14 cellular contexts compared by ENCODE assay signal in genomic region chr17:214881-215331, GRCh38. TPM values are rescaled to one million over a fixed set of nuclear protein-coding genes. Genes with fewer than 3 reads are reported as not detected.
DNase-seq lines count a peak whose midpoint lies in the region; ATAC-seq and TF ChIP-seq lines count a peak whose summit lies in the region.
"Had no signal": no experiment of that assay in that cellular context is flagged by ENCODE, and none has a peak within 500 bp of the region (broad histone marks: within the 10 kb centered on the region; RNA-seq: fewer than 3 reads in every experiment).

No MANE protein-coding gene starts in this region.

- H3K4me3 Mint-ChIP-seq in GM23338 (peak overlapping the region; percentile 79), chondrocyte (ENCODE audit: unreplicated experiment) (no peak overlapping the region), endothelial cell (ENCODE audit: unreplicated experiment) (no peak overlapping the region)

- no peak overlapping the region for H3K23ac ChIP-seq in mesendoderm (ENCODE audit: low read length)

- no peaks in the 10 kb centered on the region for H3F3A ChIP-seq in GM23338 (replicated peaks; ENCODE audit: low read depth)

- H4K20me1 ChIP-seq in GM23338 (replicated peaks; ENCODE audit: insufficient read depth), result no peaks in the 10 kb centered on the region

- H3K27ac ChIP-seq in GM23338 (ENCODE audit: low read depth), result no peak overlapping the region
- no peak overlapping the region for H3K27ac ChIP-seq in mesendoderm (ENCODE audit: low read depth, low read length)
- H3K27ac ChIP-seq in spleen, result peak overlapping the region in 2 of 8 donors; percentile 71 to 73
- H3K27ac ChIP-seq: pancreas had no signal

- ATAC-seq in GM23338, result peak; percentile 35
- no peak for ATAC-seq in GM18520 (IDR thresholded peaks at IDR 0.05; ENCODE audit: unreplicated experiment)

- H3K4ac ChIP-seq in mesendoderm (ENCODE audit: low read depth, low read length), result no peak overlapping the region

- peaks cover 4% of the 10 kb centered on the region; the same call in 1 of the 3 replicates for H3K4me1 Mint-ChIP-seq in GM23338
- no peaks in the 10 kb centered on the region for H3K4me1 Mint-ChIP-seq in chondrocyte (ENCODE audit: low read depth)
- peaks cover 8% of the 10 kb centered on the region for H3K4me1 Mint-ChIP-seq in endothelial cell (ENCODE audit: unreplicated experiment)

- TF ChIP-seq CTCF in GM23338 (conservative IDR thresholded peaks at IDR 0.05; ENCODE audit: low read depth in 2 of 2) (peak in 1 of 2 experiments; percentile 34; a peak in 2 of 4 replicates), chondrocyte (IDR thresholded peaks at IDR 0.05) (no peak), spleen (IDR thresholded peaks at IDR 0.05 in 8 of 11, conservative IDR thresholded peaks at IDR 0.05 in 3 of 11) (no peak), GM20000 (IDR thresholded peaks at IDR 0.05; ENCODE audit: extremely low read depth, missing control alignments) (no peak), endothelial cell (IDR thresholded peaks at IDR 0.05; ENCODE audit: unreplicated experiment) (no peak)

- no CpG with 5 or more reads among the region's 10 CpGs for WGBS in mesendoderm (ENCODE audit: extremely low coverage, insufficient coverage, low lambda C conversion rate)
- WGBS in spleen, 5 donors, result 89 to 95% (median 92%) methylated on average over 7 to 10 of the region's 10 CpGs

- H3K27me3 ChIP-seq in GM23338 (ENCODE audit: insufficient read depth), result no peaks in the 10 kb centered on the region
- H3K27me3 ChIP-seq in mesendoderm (ENCODE audit: insufficient read depth, low read length, poor library complexity), result no peaks in the 10 kb centered on the region
- no peaks in the 10 kb centered on the region for H3K27me3 ChIP-seq in spleen (replicated peaks in 1 of 7)
- H3K27me3 ChIP-seq: BE2C, pancreas had no signal

- no peak overlapping the region for H4K8ac ChIP-seq in mesendoderm (ENCODE audit: low read depth, low read length)

- no peak overlapping the region for H4K5ac ChIP-seq in mesendoderm (ENCODE audit: low read length)

- no peak overlapping the region for H3K27ac Mint-ChIP-seq in GM23338
- H3K27ac Mint-ChIP-seq in chondrocyte (ENCODE audit: unreplicated experiment), result no peak overlapping the region
- H3K27ac Mint-ChIP-seq in endothelial cell (ENCODE audit: unreplicated experiment), result no peak overlapping the region

- peak overlapping the region; percentile 62 for H2AK5ac ChIP-seq in mesendoderm (ENCODE audit: low read length)

- H3K9me2 ChIP-seq in GM23338 (ENCODE audit: insufficient read depth), result peaks cover 4% of the 10 kb centered on the region; the same call in 1 of the 2 replicates

- no peak overlapping the region for H2BK15ac ChIP-seq in mesendoderm (replicated peaks; ENCODE audit: low read depth)

- H3K56ac ChIP-seq in mesendoderm (ENCODE audit: low read length), result peak overlapping the region; percentile 87

- peak overlapping the region; percentile 84 for H3K4me2 ChIP-seq in GM23338
- H3K4me2 ChIP-seq in mesendoderm (ENCODE audit: low read length), result peak overlapping the region; percentile 9

- no peaks in the 10 kb centered on the region for H3K79me2 ChIP-seq in GM23338 (replicated peaks; ENCODE audit: insufficient read depth)
- no peaks in the 10 kb centered on the region for H3K79me2 ChIP-seq in mesendoderm (ENCODE audit: control insufficient read depth, insufficient read depth, low read length)

- peaks cover 27% of the 10 kb centered on the region for H3K36me3 Mint-ChIP-seq in GM23338 (ENCODE audit: low read depth)
- H3K36me3 Mint-ChIP-seq in chondrocyte (ENCODE audit: low read depth), result peaks cover 1% of the 10 kb centered on the region
- peaks cover 6% of the 10 kb centered on the region for H3K36me3 Mint-ChIP-seq in endothelial cell (ENCODE audit: low read depth, unreplicated experiment)

- intact Hi-C loops in spleen (cut with DNase I; ENCODE audit: low total_unique reads), result no loop called here

- H3K79me1 ChIP-seq in mesendoderm (ENCODE audit: low read length), result no peaks in the 10 kb centered on the region

- no peak overlapping the region for H2BK120ac ChIP-seq in mesendoderm (ENCODE audit: low read depth, low read length)

- H3K4me3 ChIP-seq in GM23338, result peak overlapping the region; percentile 63
- peak overlapping the region; percentile 54 for H3K4me3 ChIP-seq in mesendoderm (ENCODE audit: low read length)
- H3K4me3 ChIP-seq in spleen, result peak overlapping the region in 2 of 8 donors; percentile 46 to 51

- DNase-seq in GM23338 (ENCODE audit: low spot score), result no peak
- peak; percentile 87 for DNase-seq in chondrocyte (ENCODE audit: low spot score)
- DNase-seq in mesendoderm, result no peak
- DNase-seq in spleen, result peak; percentile 77
- no peak for DNase-seq in GM20000 (ENCODE audit: low spot score)
- no peak for DNase-seq in endothelial cell (ENCODE audit: low spot score)
- DNase-seq: activated CD4-positive, alpha-beta T cell treated with anti-CD3 and anti-CD28 coated beads for 4 hours; BE2C; GDM1; GOT3; NCI-H1436 treated with DMSO at 0.1 percent for 48 hours had no signal

- H3K36me3 ChIP-seq in GM23338 (ENCODE audit: insufficient read depth), result no peaks in the 10 kb centered on the region
- no peaks in the 10 kb centered on the region for H3K36me3 ChIP-seq in mesendoderm (ENCODE audit: control insufficient read depth, insufficient read depth, low read length)
- peaks cover 0 to 47% (median 16%) of the 10 kb centered on the region in 6 donors for H3K36me3 ChIP-seq in spleen
- H3K36me3 ChIP-seq: BE2C had no signal

- H2BK5ac ChIP-seq in mesendoderm (ENCODE audit: low read length), result no peak overlapping the region

- peak overlapping the region; percentile 93 for H2AFZ ChIP-seq in GM23338

- H3K9me3 Mint-ChIP-seq in GM23338 (no peaks in the 10 kb centered on the region; the same call in 2 of the 3 replicates), chondrocyte (ENCODE audit: low read depth) (no peaks in the 10 kb centered on the region), endothelial cell (ENCODE audit: unreplicated experiment) (no peaks in the 10 kb centered on the region)

- no peaks in the 10 kb centered on the region for H3K9me3 ChIP-seq in spleen
- H3K9me3 ChIP-seq: BE2C, pancreas had no signal

- no peak overlapping the region for H3K18ac ChIP-seq in mesendoderm (ENCODE audit: low read length)

- H3K4me1 ChIP-seq in GM23338 (ENCODE audit: insufficient read depth) (peaks cover 9% of the 10 kb centered on the region), mesendoderm (ENCODE audit: control insufficient read depth, low read depth, low read length) (no peaks in the 10 kb centered on the region), spleen (peaks cover 0 to 9% (median 2%) of the 10 kb centered on the region in 6 donors)
- H3K4me1 ChIP-seq: BE2C, pancreas had no signal

- peak overlapping the region; percentile 83 for H3K9ac ChIP-seq in mesendoderm (ENCODE audit: low read length)

- TF ChIP-seq POLR2A in spleen (IDR thresholded peaks at IDR 0.05), result no peak

- H3K27me3 Mint-ChIP-seq in GM23338 (ENCODE audit: insufficient read depth, low read depth, poor library complexity) (peaks cover 4% of the 10 kb centered on the region), chondrocyte (ENCODE audit: low read depth) (no peaks in the 10 kb centered on the region), endothelial cell (ENCODE audit: unreplicated experiment) (peaks cover 4% of the 10 kb centered on the region)

TF ChIP-seq in GM23338, 12 proteins besides CTCF, POLR2A, EP300 and RAD21 (continues in another document):
- TF ChIP-seq ETS1 (IDR thresholded peaks at IDR 0.05) (no peak), ZNF331 (CRISPR knock-in tag; IDR thresholded peaks at IDR 0.05; ENCODE audit: low read depth) (no peak), JUNB (IDR thresholded peaks at IDR 0.05; ENCODE audit: unreplicated experiment) (no peak), ZNF114 (CRISPR knock-in tag; IDR thresholded peaks at IDR 0.05) (no peak), CREB1 (CRISPR knock-in tag; IDR thresholded peaks at IDR 0.05; ENCODE audit: low read depth) (no peak)

RNA-seq across cellular contexts. Expression of gene DOC2B, which starts 33.5 kb away (rescaled TPM):
- 2.4 and 3.8 TPM in 2 replicates for total RNA-seq in GM23338 (2014; rRNA removed; shearing (Covaris generic))
- polyA plus RNA-seq in GM23338 (2016; fragmentation: Nextera tagmentation; extraction: Ambion mirVana) (0.42 and 0.66 TPM in 2 replicates), spleen (1 to 10 TPM in 2 of 3 donors, under 1 TPM in 1; 0.91 to 3.1 (median 1.1) TPM)
- total RNA-seq in chondrocyte (0.31 to 0.64 TPM (median 0.32 TPM) in 3 replicates), spleen (10 to 100 TPM in 3 of 7 donors, 1 to 10 TPM in 4; 3.0 to 17.0 (median 7.5) TPM), endothelial cell (ENCODE audit: unreplicated experiment) (0.33 TPM)
- polyA plus RNA-seq in mesendoderm (2013, experiment 1 of 2), result 0.49 TPM
- polyA plus RNA-seq in mesendoderm (2013, experiment 2 of 2), result 0.36 TPM
- total RNA-seq: RPMI7951 had no signal

Comparison
In these comparisons a context has a peak if more than half of its experiments do, and no peak if none do; other contexts are left out.
1. DNase-seq: peak in chondrocyte (single experiment) and spleen (single experiment); none in GM23338 (single experiment), mesendoderm (single experiment), GM20000 (single experiment) and endothelial cell (single experiment).